ENCODE assay signal across 22 cellular contexts in genomic region chr11:57982763-57983162, GRCh38. TPM values are rescaled to one million over a fixed set of nuclear protein-coding genes. Genes with fewer than 3 reads are reported as not detected.
DNase-seq lines count a peak whose midpoint lies in the region; ATAC-seq and TF ChIP-seq lines count a peak whose summit lies in the region.
"Had no signal": no experiment of that assay in that cellular context is flagged by ENCODE, and none has a peak within 500 bp of the region (broad histone marks: within the 10 kb centered on the region; RNA-seq: fewer than 3 reads in every experiment).

No MANE protein-coding gene starts in this region.

- H3K27ac ChIP-seq in prostate gland: no peak overlapping the region
- H3K27ac ChIP-seq in trophoblast cell (ENCODE audit: low read depth, low read length): no peak overlapping the region
- H3K27ac ChIP-seq: A549 had no signal

- H3K4me3 ChIP-seq in prostate gland (no peak overlapping the region), trophoblast cell (ENCODE audit: low read depth, low read length) (no peak overlapping the region)
- H3K4me3 ChIP-seq: A549 had no signal

- no peak overlapping the region for H4K8ac ChIP-seq in trophoblast cell (ENCODE audit: low read depth, low read length)

- no peak overlapping the region for H3K18ac ChIP-seq in trophoblast cell (ENCODE audit: low read length)

- H3K4ac ChIP-seq in trophoblast cell (ENCODE audit: low read depth, low read length): no peak overlapping the region

- peak; percentile 13 for DNase-seq in GM13977 (ENCODE audit: low spot score)
- DNase-seq in NCI-H345 treated with DMSO at 0.1 percent for 48 hours (lab: John Stamatoyannopoulos, UW; ENCODE audit: unreplicated experiment): peak; percentile 76
- DNase-seq in kidney glomerular epithelial cell (lab: John Stamatoyannopoulos, UW): peak; percentile 10
- peak; percentile 52 for DNase-seq in renal cortical epithelial cell (ENCODE audit: low read depth)
- no peak for DNase-seq in prostate gland (ENCODE audit: low spot score)
- DNase-seq in trophoblast cell: no peak
- DNase-seq: BE2C, COR-L47, DND-41, Karpas-422, NCI-H2107, NCI-H2227 treated with DMSO at 0.1 percent for 48 hours, NCI-H524, NCI-H82, SIG-M5 had no signal

- no peak overlapping the region for H2AFZ ChIP-seq in trophoblast cell (ENCODE audit: insufficient read depth, low read length, poor library complexity)

- no peak overlapping the region for H2BK12ac ChIP-seq in trophoblast cell (ENCODE audit: low read length)

- no peak overlapping the region for H3K9ac ChIP-seq in trophoblast cell (ENCODE audit: low read length)

- H3K79me2 ChIP-seq in trophoblast cell (ENCODE audit: control insufficient read depth, insufficient read depth, low read length, poor library complexity): no peaks in the 10 kb centered on the region

- no peak overlapping the region for H3K14ac ChIP-seq in trophoblast cell (ENCODE audit: low read length)

- WGBS in prostate gland: 54% methylated on average over 4 of the region's 4 CpGs
- no CpG with 5 or more reads among the region's 4 CpGs for WGBS in trophoblast cell (ENCODE audit: extremely low coverage, insufficient coverage, insufficient read length)

- intact Hi-C loops in prostate gland (cut with DNase I): no loop called here

- H3K4me1 ChIP-seq in prostate gland (replicated peaks): no peaks in the 10 kb centered on the region
- peaks cover 0 to 2% of the 10 kb centered on the region in 2 experiments for H3K4me1 ChIP-seq in trophoblast cell (ENCODE audit: control insufficient read depth in 1 of 2, insufficient read depth in 2 of 2, low read length in 2 of 2)
- H3K4me1 ChIP-seq: A549, BE2C had no signal

- H4K12ac ChIP-seq in trophoblast cell (ENCODE audit: low read depth, low read length): no peak overlapping the region

- no peak for ATAC-seq in HG02973 (IDR thresholded peaks at IDR 0.05; ENCODE audit: unreplicated experiment)
- ATAC-seq: A549, HCT116, Panc1, SK-N-SH treated with all-trans-retinoic acid at 6 μM for 48 hours had no signal

- no peak overlapping the region for H4K91ac ChIP-seq in trophoblast cell (ENCODE audit: low read depth, low read length)

- TF ChIP-seq CTCF in GM13977 (IDR thresholded peaks at IDR 0.05; ENCODE audit: extremely low read depth, insufficient read depth, missing control alignments) (no peak), prostate gland (IDR thresholded peaks at IDR 0.05) (no peak)

- H2BK5ac ChIP-seq in trophoblast cell (ENCODE audit: low read depth, low read length, poor library complexity): no peak overlapping the region

- no peak overlapping the region for H2BK120ac ChIP-seq in trophoblast cell (ENCODE audit: insufficient read depth, low read length, poor library complexity)

- H3K4me2 ChIP-seq in trophoblast cell (ENCODE audit: low read length): no peak overlapping the region
- H3K4me2 ChIP-seq: A549 had no signal

- H2AK5ac ChIP-seq in trophoblast cell (ENCODE audit: low read length): no peak overlapping the region

- in situ Hi-C loops in GM13977 (cut with MboI; ENCODE audit: low pct_unique_long_range_greater_than_20kb, low sequenced_read_pairs, unreplicated experiment): no loop called here

- H3K27me3 ChIP-seq in prostate gland (replicated peaks; ENCODE audit: insufficient read depth) (no peaks in the 10 kb centered on the region), trophoblast cell (ENCODE audit: insufficient read depth, low read length) (no peaks in the 10 kb centered on the region)
- H3K27me3 ChIP-seq: BE2C had no signal

- no peak overlapping the region for H3K23ac ChIP-seq in trophoblast cell (ENCODE audit: low read length)

- no peak for TF ChIP-seq POLR2A in prostate gland (IDR thresholded peaks at IDR 0.05)

- no peaks in the 10 kb centered on the region for H3K9me3 ChIP-seq in prostate gland
- no peaks in the 10 kb centered on the region for H3K9me3 ChIP-seq in trophoblast cell (ENCODE audit: insufficient read depth, low read depth, low read length)
- H3K9me3 ChIP-seq: A549, BE2C had no signal

- no peaks in the 10 kb centered on the region for H3K79me1 ChIP-seq in trophoblast cell (ENCODE audit: low read length)

- H3K36me3 ChIP-seq in prostate gland (no peaks in the 10 kb centered on the region), trophoblast cell (ENCODE audit: control insufficient read depth in 1 of 2, insufficient read depth in 2 of 2, low read length in 2 of 2) (no peaks in the 10 kb centered on the region)
- H3K36me3 ChIP-seq: BE2C had no signal

RNA-seq across cellular contexts. Expression of gene OR9Q1, which starts 40.9 kb away (rescaled TPM):
- total RNA-seq in renal cortical epithelial cell (not detected in 2 replicates), prostate gland (not detected)
- not detected in 2 replicates for polyA plus RNA-seq in trophoblast cell (2013)
- total RNA-seq: H1, MCF 10A had no signal
- polyA plus RNA-seq: A549, H1 had no signal

RNA-seq across cellular contexts. Expression of gene OR6Q1, which starts 48.0 kb away (rescaled TPM):
- not detected in 2 replicates for total RNA-seq in renal cortical epithelial cell
- total RNA-seq in prostate gland: not detected
- polyA plus RNA-seq in trophoblast cell (2013): not detected in 2 replicates
- total RNA-seq: H1, MCF 10A had no signal
- polyA plus RNA-seq: A549, H1 had no signal

Comparison
In these comparisons a context has a peak if more than half of its experiments do, and no peak if none do; other contexts are left out.
1. DNase-seq: peak in GM13977 (single experiment), NCI-H345 treated with DMSO at 0.1 percent for 48 hours (single experiment), kidney glomerular epithelial cell (single experiment) and renal cortical epithelial cell (single experiment); none in prostate gland (single experiment) and trophoblast cell (0 of 2).